ENCODE assay signal across 11 cellular contexts in genomic region chr22:29314537-29315285, GRCh38. TPM values are rescaled to one million over a fixed set of nuclear protein-coding genes. Genes with fewer than 3 reads are reported as not detected.
DNase-seq lines count a peak whose midpoint lies in the region; ATAC-seq and TF ChIP-seq lines count a peak whose summit lies in the region.
"Had no signal": no experiment of that assay in that cellular context is flagged by ENCODE, and none has a peak within 500 bp of the region (broad histone marks: within the 10 kb centered on the region; RNA-seq: fewer than 3 reads in every experiment).

No MANE protein-coding gene starts in this region.

- H3K9me3 ChIP-seq in RWPE2 (ENCODE audit: severe bottlenecking), result no peaks in the 10 kb centered on the region
- no peaks in the 10 kb centered on the region for H3K9me3 ChIP-seq in esophagus muscularis mucosa
- H3K9me3 ChIP-seq in gastrocnemius medialis, result no peaks in the 10 kb centered on the region
- H3K9me3 ChIP-seq: neutrophil had no signal

- TF ChIP-seq EP300 in esophagus muscularis mucosa (IDR thresholded peaks at IDR 0.05), result no peak

- TF ChIP-seq POLR2A in esophagus muscularis mucosa (IDR thresholded peaks at IDR 0.05; ENCODE audit: low read depth), result no peak
- TF ChIP-seq POLR2A in gastrocnemius medialis (IDR thresholded peaks at IDR 0.05), result no peak

- peaks cover 31% of the 10 kb centered on the region for H3K27me3 ChIP-seq in RWPE2 (ENCODE audit: insufficient read depth, poor library complexity, severe bottlenecking)
- peaks cover 0 to 38% (median 10%) of the 10 kb centered on the region in 4 donors for H3K27me3 ChIP-seq in esophagus muscularis mucosa
- peaks cover 17 to 28% (median 24%) of the 10 kb centered on the region in 3 donors for H3K27me3 ChIP-seq in gastrocnemius medialis

- intact Hi-C loops in esophagus muscularis mucosa (cut with DNase I), result no loop called here
- intact Hi-C loops in gastrocnemius medialis (cut with DNase I; ENCODE audit: low total_unique reads), result no loop called here

- WGBS in esophagus muscularis mucosa, result 5% methylated on average over 33 of the region's 69 CpGs

- TF ChIP-seq CTCF in RWPE2 (IDR thresholded peaks at IDR 0.05; ENCODE audit: poor library complexity, severe bottlenecking), result no peak
- TF ChIP-seq CTCF in esophagus muscularis mucosa (IDR thresholded peaks at IDR 0.05), result no peak
- no peak for TF ChIP-seq CTCF in gastrocnemius medialis (IDR thresholded peaks at IDR 0.05 in 4 of 5, conservative IDR thresholded peaks at IDR 0.05 in 1 of 5)

- in situ Hi-C loops in gastrocnemius medialis (cut with MboI; ENCODE audit: low sequenced_read_pairs in 4 of 4), result no loop called here

- H3K27ac ChIP-seq in RWPE2 (ENCODE audit: poor library complexity, severe bottlenecking) (no peak overlapping the region), esophagus muscularis mucosa (replicated peaks in 1 of 4) (no peak overlapping the region), gastrocnemius medialis (no peak overlapping the region)
- H3K27ac ChIP-seq: 22Rv1, neutrophil had no signal

- no peak for ATAC-seq in RWPE2 (ENCODE audit: low read depth)
- no peak for ATAC-seq in gastrocnemius medialis
- no peak for ATAC-seq in GM21423 (IDR thresholded peaks at IDR 0.05; ENCODE audit: unreplicated experiment)

- H3K36me3 ChIP-seq in RWPE2 (ENCODE audit: low read depth), result no peaks in the 10 kb centered on the region
- peaks cover 0 to 13% (median 4%) of the 10 kb centered on the region in 4 donors for H3K36me3 ChIP-seq in esophagus muscularis mucosa
- no peaks in the 10 kb centered on the region for H3K36me3 ChIP-seq in gastrocnemius medialis
- H3K36me3 ChIP-seq: neutrophil had no signal

- DNase-seq in DMS 273 (lab: John Stamatoyannopoulos, UW; ENCODE audit: unreplicated experiment) (peak; percentile 69), DMS 273 treated with DMSO at 0.1 percent for 48 hours (lab: John Stamatoyannopoulos, UW) (no peak), RWPE2 (ENCODE audit: low spot score) (peak; percentile 56), esophagus muscularis mucosa (ENCODE audit: extremely low spot score) (no peak), gastrocnemius medialis (no peak), cortex of kidney (lab: John Stamatoyannopoulos, UW) (no peak), HCEC 1CT (no peak)
- DNase-seq: activated gamma-delta T cell had no signal

- H3K4me1 ChIP-seq in RWPE2 (ENCODE audit: insufficient read depth, poor library complexity, severe bottlenecking) (peaks cover 8% of the 10 kb centered on the region), esophagus muscularis mucosa (peaks cover 55 to 63% (median 61%) of the 10 kb centered on the region in 4 donors), gastrocnemius medialis (peaks cover 8 to 34% of the 10 kb centered on the region in 2 donors)

- H3K4me3 ChIP-seq in RWPE2 (ENCODE audit: severe bottlenecking) (peak overlapping the region; percentile 20), esophagus muscularis mucosa (peak overlapping the region; percentile 45 to 57 (median 48)), gastrocnemius medialis (peak overlapping the region; percentile 21 to 41 (median 34))

RNA-seq across cellular contexts. Expression of gene RASL10A, which starts 0.8 kb away (rescaled TPM):
- total RNA-seq in esophagus muscularis mucosa (1 to 10 TPM in 1 of 4 donors, under 1 TPM in 2, not detected in 1; 0.50 to 1.6 (median 0.84) TPM), gastrocnemius medialis (1 to 10 TPM in 1 of 4 donors, under 1 TPM in 1, not detected in 2; 0.13 to 1.2 TPM)

RNA-seq across cellular contexts. Expression of gene GAS2L1, which starts 8.3 kb away (rescaled TPM):
- total RNA-seq in esophagus muscularis mucosa (10 to 100 TPM; 25.8 to 63.9 (median 38.8) TPM), gastrocnemius medialis (10 to 100 TPM in 1 of 4 donors, 1 to 10 TPM in 3; 4.8 to 23.0 (median 6.6) TPM)

RNA-seq across cellular contexts. Expression of gene EWSR1, which starts 46.6 kb away (rescaled TPM):
- total RNA-seq in esophagus muscularis mucosa (100 to 1,000 TPM; 183 to 203 (median 198) TPM), gastrocnemius medialis (100 to 1,000 TPM; 192 to 269 (median 202) TPM)

RNA-seq across cellular contexts. Expression of gene RHBDD3, which starts 46.9 kb away (rescaled TPM):
- total RNA-seq in esophagus muscularis mucosa, result 10 to 100 TPM; 12.6 to 23.5 (median 20.7) TPM
- 10 to 100 TPM; 19.8 to 38.0 (median 28.6) TPM for total RNA-seq in gastrocnemius medialis

Comparison
In these comparisons a context has a peak if more than half of its experiments do, and no peak if none do; other contexts are left out.
1. DNase-seq: peak in DMS 273 (single experiment) and RWPE2 (single experiment); none in DMS 273 treated with DMSO at 0.1 percent for 48 hours (single experiment), esophagus muscularis mucosa (single experiment), gastrocnemius medialis (0 of 2), cortex of kidney (single experiment) and HCEC 1CT (single experiment).
2. Peak in every context shown above with its lines, with median percentiles within 50 percentile points of each other: H3K4me3 ChIP-seq.